ENCODE assay signal across 27 cellular contexts in the genomic region with DNA sequence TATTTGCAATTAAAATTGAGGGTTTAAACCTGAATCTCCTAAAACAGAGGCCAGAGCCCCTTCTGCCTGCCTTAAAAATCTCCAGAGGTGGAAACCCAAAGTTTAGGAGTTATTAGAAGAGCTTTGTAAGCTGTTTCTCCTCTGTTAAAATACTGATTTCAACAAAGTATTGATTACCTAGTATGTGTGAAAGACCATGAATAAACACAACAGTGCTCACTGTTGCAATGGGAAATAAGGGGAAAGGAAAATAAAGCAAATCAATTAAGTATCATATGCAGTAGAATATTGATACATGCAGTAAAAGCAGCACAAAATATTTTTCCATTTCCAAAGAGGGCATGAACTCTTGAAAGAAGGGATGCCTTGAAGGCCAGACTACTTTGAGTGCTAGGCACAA. TPM values are rescaled to one million over a fixed set of nuclear protein-coding genes. Genes with fewer than 3 reads are reported as not detected.
A peak's percentile ranks its signal among the peaks of the same experiment; 100 is the strongest.
DNase-seq lines count a peak whose midpoint lies in the region; ATAC-seq and TF ChIP-seq lines count a peak whose summit lies in the region.
"Had no signal": no experiment of that assay in that cellular context is flagged by ENCODE, and none has a peak within 500 bp of the region (broad histone marks: within the 10 kb centered on the region; RNA-seq: fewer than 3 reads in every experiment).

No MANE protein-coding gene starts in this region.

- peaks cover 15% of the 10 kb centered on the region for H3K36me3 Mint-ChIP-seq in natural killer cell treated with Interleukin-12 subunit alpha and Interleukin-12 subunit beta and Interleukin-15 and Interleukin-18, amount 100 ng/mL, for 72 hours
- no peaks in the 10 kb centered on the region for H3K36me3 Mint-ChIP-seq in natural killer cell
- peaks cover 29% of the 10 kb centered on the region for H3K36me3 Mint-ChIP-seq in activated CD4-positive, alpha-beta memory T cell treated with anti-CD3 and anti-CD28 coated beads for 36 hours
- peaks cover 42% of the 10 kb centered on the region for H3K36me3 Mint-ChIP-seq in effector memory CD8-positive, alpha-beta T cell (ENCODE audit: insufficient read depth)

- H3K27me3 Mint-ChIP-seq in natural killer cell treated with Interleukin-12 subunit alpha and Interleukin-12 subunit beta and Interleukin-15 and Interleukin-18, amount 100 ng/mL, for 72 hours, result no peaks in the 10 kb centered on the region
- H3K27me3 Mint-ChIP-seq in natural killer cell (ENCODE audit: low read depth in 2 of 2), result no peaks in the 10 kb centered on the region
- H3K27me3 Mint-ChIP-seq in activated CD4-positive, alpha-beta memory T cell treated with anti-CD3 and anti-CD28 coated beads for 36 hours, result no peaks in the 10 kb centered on the region
- H3K27me3 Mint-ChIP-seq in effector memory CD8-positive, alpha-beta T cell, result no peaks in the 10 kb centered on the region

- no peak for ATAC-seq in natural killer cell treated with Interleukin-12 subunit alpha and Interleukin-12 subunit beta and Interleukin-15 and Interleukin-18, amount 100 ng/mL, for 72 hours
- no peak for ATAC-seq in natural killer cell
- no peak for ATAC-seq in effector memory CD8-positive, alpha-beta T cell (replicated peaks)
- ATAC-seq in HG02759 (IDR thresholded peaks at IDR 0.05; ENCODE audit: unreplicated experiment), result no peak
- no peak for ATAC-seq in GM19023 (IDR thresholded peaks at IDR 0.05; ENCODE audit: unreplicated experiment)
- ATAC-seq: K562, left ventricle myocardium superior, sciatic nerve had no signal

- no peak for TF ChIP-seq CTCF in natural killer cell (IDR thresholded peaks at IDR 0.05)

- no peak overlapping the region for H3K4me3 ChIP-seq in thymus (ENCODE audit: low read length)
- H3K4me3 ChIP-seq: coronary artery, esophagus squamous epithelium, K562, SK-N-MC, stomach, transverse colon had no signal

- H3K27ac Mint-ChIP-seq in natural killer cell treated with Interleukin-12 subunit alpha and Interleukin-12 subunit beta and Interleukin-15 and Interleukin-18, amount 100 ng/mL, for 72 hours, result peak overlapping the region; percentile 76 to 93
- peak overlapping the region in 1 of 2 donors; percentile 26 for H3K27ac Mint-ChIP-seq in natural killer cell
- peak overlapping the region; percentile 76 for H3K27ac Mint-ChIP-seq in activated CD4-positive, alpha-beta memory T cell treated with anti-CD3 and anti-CD28 coated beads for 36 hours
- peak overlapping the region; percentile 92 to 98 for H3K27ac Mint-ChIP-seq in effector memory CD8-positive, alpha-beta T cell
- H3K27ac Mint-ChIP-seq: CD14-positive monocyte, endodermal cell, mesothelial cell of epicardium, nephron had no signal

- DNase-seq in natural killer cell treated with Interleukin-12 subunit alpha and Interleukin-12 subunit beta and Interleukin-15 and Interleukin-18, amount 100 ng/mL, for 72 hours (ENCODE audit: low spot score), result no peak
- DNase-seq in natural killer cell, result no peak
- no peak for DNase-seq in activated CD4-positive, alpha-beta memory T cell treated with anti-CD3 and anti-CD28 coated beads for 36 hours
- no peak for DNase-seq in effector memory CD8-positive, alpha-beta T cell
- DNase-seq: activated effector memory CD4-positive, alpha-beta T cell treated with anti-CD3 and anti-CD28 coated beads, Interleukin-2, amount 50 U/mL, for 16 hours; endodermal cell; esophagus squamous epithelium; GOT3; hypothalamus; left ventricle myocardium superior; NCI-H1417 treated with DMSO at 0.1 percent for 48 hours; NCI-H2081 treated with DMSO at 0.1 percent for 48 hours; NCI-H345; stomach; T1000; transverse colon had no signal

- peaks cover 8% of the 10 kb centered on the region for H3K4me1 ChIP-seq in thymus (ENCODE audit: control insufficient read depth, insufficient read depth, low read length)
- H3K4me1 ChIP-seq: parathyroid adenoma had no signal

- no peak overlapping the region for H3K4me3 Mint-ChIP-seq in natural killer cell treated with Interleukin-12 subunit alpha and Interleukin-12 subunit beta and Interleukin-15 and Interleukin-18, amount 100 ng/mL, for 72 hours
- no peak overlapping the region for H3K4me3 Mint-ChIP-seq in natural killer cell
- no peak overlapping the region for H3K4me3 Mint-ChIP-seq in activated CD4-positive, alpha-beta memory T cell treated with anti-CD3 and anti-CD28 coated beads for 36 hours
- peak overlapping the region in 1 of 2 donors; percentile 47 for H3K4me3 Mint-ChIP-seq in effector memory CD8-positive, alpha-beta T cell
- H3K4me3 Mint-ChIP-seq: CD14-positive monocyte, endodermal cell, mesothelial cell of epicardium, nephron had no signal

- H3K9me3 Mint-ChIP-seq in natural killer cell treated with Interleukin-12 subunit alpha and Interleukin-12 subunit beta and Interleukin-15 and Interleukin-18, amount 100 ng/mL, for 72 hours, result no peaks in the 10 kb centered on the region
- H3K9me3 Mint-ChIP-seq in natural killer cell, result no peaks in the 10 kb centered on the region
- no peaks in the 10 kb centered on the region for H3K9me3 Mint-ChIP-seq in activated CD4-positive, alpha-beta memory T cell treated with anti-CD3 and anti-CD28 coated beads for 36 hours
- H3K9me3 Mint-ChIP-seq in effector memory CD8-positive, alpha-beta T cell, result no peaks in the 10 kb centered on the region
- H3K9me3 Mint-ChIP-seq: CD14-positive monocyte, endodermal cell, mesothelial cell of epicardium, nephron had no signal

- POLR2A ChIA-PET in activated CD4-positive, alpha-beta memory T cell treated with anti-CD3 and anti-CD28 coated beads for 36 hours (lab: Charles Lee), result interaction anchor here (1.4 kb wide), 1 partner anchor 13 kb away, joined by 6 read pairs; no protein-coding TSS in a partner anchor

- no peaks in the 10 kb centered on the region for H3K9me3 ChIP-seq in thymus (ENCODE audit: control insufficient read depth)
- H3K9me3 ChIP-seq: esophagus squamous epithelium, stomach, transverse colon had no signal

- CTCF ChIA-PET in activated CD4-positive, alpha-beta memory T cell treated with anti-CD3 and anti-CD28 coated beads for 36 hours (lab: Charles Lee), result interaction anchor here (0.9 kb wide), 1 partner anchor 10 kb away, joined by 3 read pairs; no protein-coding TSS in a partner anchor

- peaks cover 37% of the 10 kb centered on the region in 2 donors for H3K4me1 Mint-ChIP-seq in natural killer cell treated with Interleukin-12 subunit alpha and Interleukin-12 subunit beta and Interleukin-15 and Interleukin-18, amount 100 ng/mL, for 72 hours (ENCODE audit: low read depth in 2 of 2)
- H3K4me1 Mint-ChIP-seq in natural killer cell, result peaks cover 12 to 27% of the 10 kb centered on the region in 2 donors
- peaks cover 65% of the 10 kb centered on the region for H3K4me1 Mint-ChIP-seq in activated CD4-positive, alpha-beta memory T cell treated with anti-CD3 and anti-CD28 coated beads for 36 hours (ENCODE audit: low read depth)
- H3K4me1 Mint-ChIP-seq in effector memory CD8-positive, alpha-beta T cell (ENCODE audit: low read depth in 2 of 2), result peaks cover 30 to 37% of the 10 kb centered on the region in 2 donors

- intact Hi-C loops in natural killer cell (cut with micrococcal nuclease), result no loop called here
- intact Hi-C loops in activated CD4-positive, alpha-beta memory T cell treated with anti-CD3 and anti-CD28 coated beads for 36 hours (cut with micrococcal nuclease), result no loop called here

- no peaks in the 10 kb centered on the region for H3K27me3 ChIP-seq in thymus (ENCODE audit: control insufficient read depth, insufficient read depth)
- H3K27me3 ChIP-seq: esophagus squamous epithelium, stomach, transverse colon had no signal

- peaks cover 9% of the 10 kb centered on the region for H3K36me3 ChIP-seq in thymus (ENCODE audit: control insufficient read depth, insufficient read depth)

- peak overlapping the region; percentile 31 for H3K27ac ChIP-seq in thymus (ENCODE audit: low read depth)
- H3K27ac ChIP-seq: coronary artery, esophagus squamous epithelium, parathyroid adenoma, SK-N-MC, stomach, transverse colon had no signal

RNA-seq across cellular contexts. Expression of gene CDR2, which starts 14.7 kb away (rescaled TPM):
- 10 to 100 TPM; 41.5 to 47.6 TPM for total RNA-seq in natural killer cell treated with Interleukin-12 subunit alpha and Interleukin-12 subunit beta and Interleukin-15 and Interleukin-18, amount 100 ng/mL, for 72 hours
- 10 to 100 TPM; 11.2 to 24.3 (median 19.4) TPM for total RNA-seq in natural killer cell
- total RNA-seq in activated CD4-positive, alpha-beta memory T cell treated with anti-CD3 and anti-CD28 coated beads for 36 hours, result 10 to 100 TPM; 44.0 to 44.4 TPM
- polyA plus RNA-seq in thymus, result 27.3 TPM
